Comparison of ENCODE assay signal across 1 cellular context in genomic region chrX:40647307-40648197, GRCh38.
TF ChIP-seq lines count a peak whose summit lies in the region.

TSS of gene CXorf38 (minus strand) at chrX:40647561. CDS start at chrX:40647520, 41 bp downstream.

TF ChIP-seq in GM12878, 131 proteins besides CTCF, POLR2A, EP300 and RAD21 (continued from another document and continues in another):
- no peak for TF ChIP-seq FOS (IDR thresholded peaks at IDR 0.05; ENCODE audit: borderline replicate concordance, extremely low read depth, insufficient read length)
- peak; percentile 100 for TF ChIP-seq IKZF1 (conservative IDR thresholded peaks at IDR 0.05)
- TF ChIP-seq PAX5 (IDR thresholded peaks at IDR 0.05; ENCODE audit: borderline replicate concordance, low read depth, low read length), result peak; percentile 40; the same call in 1 of the 2 replicates
- no peak for TF ChIP-seq ZSCAN29 (IDR thresholded peaks at IDR 0.05)
- no peak for TF ChIP-seq SUPT20H (IDR thresholded peaks at IDR 0.05; ENCODE audit: borderline replicate concordance, control insufficient read depth, low read depth, low read length)
- peak; percentile 55 for TF ChIP-seq DPF2 (IDR thresholded peaks at IDR 0.05)
- no peak for TF ChIP-seq TCF7 (IDR thresholded peaks at IDR 0.05; ENCODE audit: borderline replicate concordance)
- no peak for TF ChIP-seq ETV6 (conservative IDR thresholded peaks at IDR 0.05 in 1 of 2, IDR thresholded peaks at IDR 0.05 in 1 of 2; ENCODE audit: borderline replicate concordance in 1 of 2, low read depth in 1 of 2)
- no peak for TF ChIP-seq SUZ12 (IDR thresholded peaks at IDR 0.05; ENCODE audit: unreplicated experiment)
- TF ChIP-seq USF2 (IDR thresholded peaks at IDR 0.05; ENCODE audit: borderline replicate concordance, low read depth, low read length), result no peak
- TF ChIP-seq ATF3 (IDR thresholded peaks at IDR 0.05; ENCODE audit: borderline replicate concordance, extremely low read depth, low read depth, low read length), result peak; percentile 63; the same call in 1 of the 2 replicates
- no peak for TF ChIP-seq EZH2 (IDR thresholded peaks at IDR 0.05; ENCODE audit: borderline replicate concordance, control insufficient read depth, low read depth, low read length)
- TF ChIP-seq HCFC1 (IDR thresholded peaks at IDR 0.05; ENCODE audit: low read length), result no peak
- TF ChIP-seq TARDBP (IDR thresholded peaks at IDR 0.05; ENCODE audit: borderline replicate concordance), result no peak
- TF ChIP-seq HDAC6 (IDR thresholded peaks at IDR 0.05; ENCODE audit: unreplicated experiment), result no peak
- TF ChIP-seq JUNB (IDR thresholded peaks at IDR 0.05), result no peak
- TF ChIP-seq CEBPZ (IDR thresholded peaks at IDR 0.05; ENCODE audit: low read depth, low read length), result no peak
- no peak for TF ChIP-seq E2F4 (IDR thresholded peaks at IDR 0.05; ENCODE audit: low read depth, low read length)
- TF ChIP-seq CBX3 (IDR thresholded peaks at IDR 0.05; ENCODE audit: borderline replicate concordance, low read depth), result no peak
- TF ChIP-seq RELA (IDR thresholded peaks at IDR 0.05; ENCODE audit: borderline replicate concordance, partially characterized antibody), result peak; percentile 46
- TF ChIP-seq SKIL (IDR thresholded peaks at IDR 0.05; ENCODE audit: low read depth, poor library complexity, severe bottlenecking), result no peak
- TF ChIP-seq ZBTB4 (CRISPR knock-in tag; IDR thresholded peaks at IDR 0.05), result no peak
- no peak for TF ChIP-seq HDAC2 (IDR thresholded peaks at IDR 0.05)
- no peak for TF ChIP-seq NFXL1 (IDR thresholded peaks at IDR 0.05; ENCODE audit: borderline replicate concordance)
- TF ChIP-seq ZNF687 (IDR thresholded peaks at IDR 0.05), result peak; percentile 94
- 0 out of 2 replicates have a peak, but pooled peaks have one; percentile 44 for TF ChIP-seq HDGF (IDR thresholded peaks at IDR 0.05)
- no peak for TF ChIP-seq SIX5 (IDR thresholded peaks at IDR 0.05; ENCODE audit: low read depth, low read length, severe bottlenecking)
- peak; percentile 65 for TF ChIP-seq CREM (IDR thresholded peaks at IDR 0.05; ENCODE audit: low read depth)
- peak; percentile 78 for TF ChIP-seq LARP7 (IDR thresholded peaks at IDR 0.05)
- TF ChIP-seq RBBP5 (conservative IDR thresholded peaks at IDR 0.05), result no peak
- TF ChIP-seq RAD51 (IDR thresholded peaks at IDR 0.05), result no peak
- no peak for TF ChIP-seq ZNF24 (IDR thresholded peaks at IDR 0.05)
- no peak for TF ChIP-seq ZBTB40 (IDR thresholded peaks at IDR 0.05; ENCODE audit: borderline replicate concordance)
- 0 out of 2 replicates have a peak, but pooled peaks have one; percentile 5 for TF ChIP-seq TCF12 (IDR thresholded peaks at IDR 0.05; ENCODE audit: low read depth, low read length)
- no peak for TF ChIP-seq ZNF384 (IDR thresholded peaks at IDR 0.05; ENCODE audit: borderline replicate concordance, low read depth, low read length)
- no peak for TF ChIP-seq MLLT1 (IDR thresholded peaks at IDR 0.05)
- TF ChIP-seq SREBF2 (IDR thresholded peaks at IDR 0.05; ENCODE audit: low read length), result no peak
